In genomic region chr19:46661735-46662592, GRCh38 we compare ENCODE assay signal across 8 cellular contexts. TPM values are rescaled to one million over a fixed set of nuclear protein-coding genes. Genes with fewer than 3 reads are reported as not detected.
DNase-seq lines count a peak whose midpoint lies in the region; ATAC-seq and TF ChIP-seq lines count a peak whose summit lies in the region.

No MANE protein-coding gene starts in this region.

- TF ChIP-seq POLR2A in thyroid gland (IDR thresholded peaks at IDR 0.05) = no peak

- ATAC-seq in activated naive CD8-positive, alpha-beta T cell treated with anti-CD3 and anti-CD28 coated beads, Interleukin-2, amount 50 U/mL, for 24 hours = peak; percentile 64
- peak; percentile 82 for ATAC-seq in Right ventricle myocardium superior (ENCODE audit: poor library complexity)
- no peak for ATAC-seq in HG03460 (IDR thresholded peaks at IDR 0.05; ENCODE audit: unreplicated experiment)

- DNase-seq in NCI-H1417 (lab: John Stamatoyannopoulos, UW) = peak; percentile 76 to 90 (median 87)
- DNase-seq in T follicular helper cell (ENCODE audit: low read depth) = peak; percentile 70
- DNase-seq in activated naive CD8-positive, alpha-beta T cell treated with anti-CD3 and anti-CD28 coated beads, Interleukin-2, amount 50 U/mL, for 24 hours = peak; percentile 77
- DNase-seq in Right ventricle myocardium superior = peak; percentile 87
- DNase-seq in thyroid gland = peak; percentile 84 to 85

- H3K4me2 ChIP-seq in parathyroid adenoma (ENCODE audit: low read length) = peak overlapping the region; percentile 75

- H3K9ac ChIP-seq in parathyroid adenoma = no peak overlapping the region

- H3K9me3 ChIP-seq in parathyroid adenoma (ENCODE audit: control insufficient read depth, low read length) (no peaks in the 10 kb centered on the region), thyroid gland (no peaks in the 10 kb centered on the region)

- H3K4me1 Mint-ChIP-seq in activated naive CD8-positive, alpha-beta T cell treated with anti-CD3 and anti-CD28 coated beads, Interleukin-2, amount 50 U/mL, for 24 hours = peaks cover 28% of the 10 kb centered on the region

- no peaks in the 10 kb centered on the region for H3K36me3 Mint-ChIP-seq in activated naive CD8-positive, alpha-beta T cell treated with anti-CD3 and anti-CD28 coated beads, Interleukin-2, amount 50 U/mL, for 24 hours (ENCODE audit: low read depth)

- intact Hi-C loops in Right ventricle myocardium superior (cut with DNase I) (loop anchor here (2.0 to 10.0 kb wide), 2 partner anchors 47 to 127 kb away; no protein-coding TSS in a partner anchor), thyroid gland (cut with DNase I) (loop anchor here (5.0 kb wide), 3 partner anchors 45 to 135 kb away; partner anchors contain the start of gene CALM3)

- H3K36me3 ChIP-seq in parathyroid adenoma (ENCODE audit: control insufficient read depth, insufficient read depth, low read length) (no peaks in the 10 kb centered on the region), thyroid gland (no peaks in the 10 kb centered on the region)

- H3K4me3 Mint-ChIP-seq in activated naive CD8-positive, alpha-beta T cell treated with anti-CD3 and anti-CD28 coated beads, Interleukin-2, amount 50 U/mL, for 24 hours = peak overlapping the region; percentile 79

- peaks cover 15% of the 10 kb centered on the region for H3K27me3 Mint-ChIP-seq in activated naive CD8-positive, alpha-beta T cell treated with anti-CD3 and anti-CD28 coated beads, Interleukin-2, amount 50 U/mL, for 24 hours

- H3K79me2 ChIP-seq in parathyroid adenoma = no peaks in the 10 kb centered on the region

- H3K27me3 ChIP-seq in parathyroid adenoma (ENCODE audit: control insufficient read depth, insufficient read depth, low read length) (no peaks in the 10 kb centered on the region), thyroid gland (no peaks in the 10 kb centered on the region)

- H3K4me1 ChIP-seq in parathyroid adenoma (peaks cover 13% of the 10 kb centered on the region), thyroid gland (peaks cover 19 to 20% of the 10 kb centered on the region in 2 donors)

- H3K27ac Mint-ChIP-seq in activated naive CD8-positive, alpha-beta T cell treated with anti-CD3 and anti-CD28 coated beads, Interleukin-2, amount 50 U/mL, for 24 hours = peak overlapping the region; percentile 77

- H3K9me3 Mint-ChIP-seq in activated naive CD8-positive, alpha-beta T cell treated with anti-CD3 and anti-CD28 coated beads, Interleukin-2, amount 50 U/mL, for 24 hours = no peaks in the 10 kb centered on the region

- peak; percentile 93 for TF ChIP-seq CTCF in GM12873 (IDR thresholded peaks at IDR 0.05; ENCODE audit: insufficient read depth, low read depth, low read length, missing control alignments)
- TF ChIP-seq CTCF in parathyroid adenoma (IDR thresholded peaks at IDR 0.05) = peak; percentile 96
- peak; percentile 60 to 96 (median 90) for TF ChIP-seq CTCF in thyroid gland (IDR thresholded peaks at IDR 0.05)

- H3K4me3 ChIP-seq in parathyroid adenoma (ENCODE audit: low read depth, low read length) = peak overlapping the region; percentile 53
- peak overlapping the region in 1 of 3 donors; percentile 18 for H3K4me3 ChIP-seq in thyroid gland (replicated peaks in 1 of 3)

- 6 to 7% methylated on average over 19 of the region's 19 CpGs for WGBS in thyroid gland, 2 donors

- H3K27ac ChIP-seq in parathyroid adenoma (peak overlapping the region; percentile 34), thyroid gland (peak overlapping the region; percentile 52 to 58 (median 55))

- peak overlapping the region; percentile 75 for H2AFZ ChIP-seq in parathyroid adenoma

RNA-seq across cellular contexts. Expression of gene DACT3, which starts 1.0 kb away (rescaled TPM):
- total RNA-seq in Right ventricle myocardium superior = 15.2 TPM
- 1 to 10 TPM; 1.7 to 3.2 (median 2.7) TPM for total RNA-seq in thyroid gland

RNA-seq across cellular contexts. Expression of gene GNG8, which starts 26.0 kb away (rescaled TPM):
- total RNA-seq in Right ventricle myocardium superior (not detected), thyroid gland (not detected)

RNA-seq across cellular contexts. Expression of gene PTGIR, which starts 37.1 kb away (rescaled TPM):
- 2.6 TPM for total RNA-seq in Right ventricle myocardium superior
- total RNA-seq in thyroid gland = 10 to 100 TPM in 2 of 4 donors, 1 to 10 TPM in 2; 9.0 to 21.9 (median 12.7) TPM

RNA-seq across cellular contexts. Expression of gene PRKD2, which starts 55.0 kb away (rescaled TPM):
- total RNA-seq in Right ventricle myocardium superior = 10.1 TPM
- total RNA-seq in thyroid gland = 10 to 100 TPM; 23.7 to 40.7 (median 32.7) TPM
